ENCODE assay signal across 35 cellular contexts in genomic region chr3:155465664-155466063, GRCh38.
"Had no signal": no experiment of that assay in that cellular context is flagged by ENCODE, and none has a peak within 500 bp of the region (broad histone marks: within the 10 kb centered on the region; RNA-seq: fewer than 3 reads in every experiment).

No MANE protein-coding gene starts in this region.

- FAIRE-seq: colon, endometrium, endothelial cell of umbilical vein had no signal

- H3K4me3 ChIP-seq: adrenal gland, body of pancreas, esophagus squamous epithelium, heart left ventricle had no signal

- H3K36me3 ChIP-seq: adrenal gland, esophagus squamous epithelium, heart left ventricle had no signal

- H3K27ac Mint-ChIP-seq: activated CD8-positive, alpha-beta T cell treated with anti-CD3 and anti-CD28 coated beads for 36 hours; activated naive CD4-positive, alpha-beta T cell treated with anti-CD3 and anti-CD28 coated beads for 36 hours; activated naive CD4-positive, alpha-beta T cell treated with anti-CD3 and anti-CD28 coated beads, Interleukin-2, amount 50 U/mL, for 24 hours; activated naive CD8-positive, alpha-beta T cell treated with anti-CD3 and anti-CD28 coated beads for 36 hours; activated naive CD8-positive, alpha-beta T cell treated with anti-CD3 and anti-CD28 coated beads, Interleukin-2, amount 50 U/mL, for 24 hours; activated T-helper 1 cell treated with anti-CD3 and anti-CD28 coated beads, Interleukin-12 subunit alpha, Interleukin-12 subunit beta, Interleukin-2, Interleukin-4 antibody, amounts not matched to agents 30 ng/mL and 10 ng/mL and 1 ng/mL, durations not matched to agents 14 hours and 24 hours and 36 hours; activated T-helper 2 cell treated with anti-CD3 and anti-CD28 coated beads, Interferon-gamma antibody, Interleukin-2, Interleukin-4, amounts not matched to agents 10 μg/mL and 5 μg/mL and 100 μg/mL, durations not matched to agents 14 hours and 24 hours and 36 hours; effector memory CD8-positive, alpha-beta T cell; T-helper 17 cell; T-helper 2 cell treated with Interferon-gamma antibody and Interleukin-4, amounts not matched to agents 5 μg/mL and 100 μg/mL, for 36 hours had no signal

- H3K9me3 ChIP-seq: adrenal gland, body of pancreas had no signal

- H3K36me3 Mint-ChIP-seq: activated naive CD4-positive, alpha-beta T cell treated with anti-CD3 and anti-CD28 coated beads, Interleukin-2, amount 50 U/mL, for 24 hours; activated naive CD8-positive, alpha-beta T cell treated with anti-CD3 and anti-CD28 coated beads for 36 hours had no signal

- H3K4me3 Mint-ChIP-seq: activated CD8-positive, alpha-beta T cell treated with anti-CD3 and anti-CD28 coated beads for 36 hours; activated naive CD4-positive, alpha-beta T cell treated with anti-CD3 and anti-CD28 coated beads for 36 hours; activated naive CD4-positive, alpha-beta T cell treated with anti-CD3 and anti-CD28 coated beads, Interleukin-2, amount 50 U/mL, for 24 hours; activated naive CD8-positive, alpha-beta T cell treated with anti-CD3 and anti-CD28 coated beads for 36 hours; activated naive CD8-positive, alpha-beta T cell treated with anti-CD3 and anti-CD28 coated beads, Interleukin-2, amount 50 U/mL, for 24 hours; activated T-helper 1 cell treated with anti-CD3 and anti-CD28 coated beads, Interleukin-12 subunit alpha, Interleukin-12 subunit beta, Interleukin-2, Interleukin-4 antibody, amounts not matched to agents 30 ng/mL and 10 ng/mL and 1 ng/mL, durations not matched to agents 14 hours and 24 hours and 36 hours; effector memory CD8-positive, alpha-beta T cell; T-helper 17 cell; T-helper 2 cell treated with Interferon-gamma antibody and Interleukin-4, amounts not matched to agents 5 μg/mL and 100 μg/mL, for 36 hours had no signal

- H3K27ac ChIP-seq: adrenal gland, body of pancreas, epithelial cell of prostate, esophagus squamous epithelium, heart left ventricle had no signal

- H3K4me1 ChIP-seq: adrenal gland, body of pancreas, esophagus squamous epithelium, heart left ventricle had no signal

- ATAC-seq: activated CD8-positive, alpha-beta T cell treated with anti-CD3 and anti-CD28 coated beads for 36 hours; activated naive CD8-positive, alpha-beta T cell treated with anti-CD3 and anti-CD28 coated beads, Interleukin-2, amount 50 U/mL, for 24 hours; body of pancreas; effector memory CD8-positive, alpha-beta T cell; heart left ventricle; T-helper 17 cell had no signal

- H3K27me3 Mint-ChIP-seq: activated CD8-positive, alpha-beta T cell treated with anti-CD3 and anti-CD28 coated beads for 36 hours; activated naive CD8-positive, alpha-beta T cell treated with anti-CD3 and anti-CD28 coated beads for 36 hours; activated naive CD8-positive, alpha-beta T cell treated with anti-CD3 and anti-CD28 coated beads, Interleukin-2, amount 50 U/mL, for 24 hours; effector memory CD8-positive, alpha-beta T cell; T-helper 17 cell had no signal

- H3K27me3 ChIP-seq: adrenal gland, body of pancreas, esophagus squamous epithelium, heart left ventricle had no signal

- H3K4me1 Mint-ChIP-seq: activated naive CD4-positive, alpha-beta T cell treated with anti-CD3 and anti-CD28 coated beads, Interleukin-2, amount 50 U/mL, for 24 hours; activated naive CD8-positive, alpha-beta T cell treated with anti-CD3 and anti-CD28 coated beads for 36 hours; activated naive CD8-positive, alpha-beta T cell treated with anti-CD3 and anti-CD28 coated beads, Interleukin-2, amount 50 U/mL, for 24 hours; T-helper 17 cell had no signal

- DNase-seq: activated CD4-positive, alpha-beta T cell treated with anti-CD3 and anti-CD28 coated beads for 1 hour; activated CD4-positive, alpha-beta T cell treated with anti-CD3 and anti-CD28 coated beads for 4 hours; activated CD4-positive, alpha-beta T cell treated with anti-CD3 and anti-CD28 coated beads, Interleukin-2, amount 50 U/mL, for 1 hour; activated CD4-positive, alpha-beta T cell treated with anti-CD3 and anti-CD28 coated beads, Interleukin-2, amount 50 U/mL, for 48 hours; activated CD8-positive, alpha-beta memory T cell treated with anti-CD3 and anti-CD28 coated beads for 24 hours; activated CD8-positive, alpha-beta T cell treated with anti-CD3 and anti-CD28 coated beads for 36 hours; activated effector memory CD4-positive, alpha-beta T cell treated with anti-CD3 and anti-CD28 coated beads, Interleukin-2, amount 50 U/mL, for 16 hours; activated naive CD4-positive, alpha-beta T cell treated with anti-CD3 and anti-CD28 coated beads for 36 hours; activated naive CD8-positive, alpha-beta T cell treated with anti-CD3 and anti-CD28 coated beads for 36 hours; activated naive CD8-positive, alpha-beta T cell treated with anti-CD3 and anti-CD28 coated beads, Interleukin-2, amount 50 U/mL, for 24 hours; activated T-cell treated with anti-CD3 and anti-CD28 coated beads, Interleukin-2, amount 50 U/mL, for 1 hour; activated T-cell treated with anti-CD3 and anti-CD28 coated beads, Interleukin-2, amount 50 U/mL, for 48 hours; adrenal gland; amygdala; aorta; body of pancreas; caudate nucleus; cortex of kidney; dermis blood vessel endothelial cell; effector CD4-positive, alpha-beta T cell; effector memory CD8-positive, alpha-beta T cell; esophagus squamous epithelium; foreskin melanocyte; glutamatergic neuron; heart left ventricle; T-helper 1 cell; T-helper 17 cell had no signal
